7 cellular contexts compared by ENCODE assay signal in genomic region chr3:147712758-147713157, GRCh38.
DNase-seq lines count a peak whose midpoint lies in the region; ATAC-seq and TF ChIP-seq lines count a peak whose summit lies in the region.
"Not testable (repeated sequence)": the region's sequence is repeated elsewhere in the genome, so short reads cannot be mapped to it uniquely, and the experiment has no call there.

No MANE protein-coding gene starts in this region.

- H3K4me3 ChIP-seq in brain microvascular endothelial cell (ENCODE audit: low read depth, low read length); right atrium auricular region; osteoblast (ENCODE audit: insufficient read depth, low read length): not testable (repeated sequence)

- H3K27ac ChIP-seq in brain microvascular endothelial cell; osteoblast (ENCODE audit: low read depth, low read length): not testable (repeated sequence)
- peak overlapping the region; percentile 54 to 63 for H3K27ac ChIP-seq in right atrium auricular region

- not testable (repeated sequence) for H3K79me2 ChIP-seq in osteoblast (ENCODE audit: insufficient read depth, low read length)

- ATAC-seq in GM19324 (IDR thresholded peaks at IDR 0.05; ENCODE audit: low FRiP score, unreplicated experiment), result peak; percentile 54

- peak; percentile 18 for DNase-seq in DMS53 (lab: John Stamatoyannopoulos, UW)
- DNase-seq in HT1080 (ENCODE audit: low read depth), result peak; percentile 28
- peak; percentile 0 for DNase-seq in NCI-H69 (lab: John Stamatoyannopoulos, UW)
- DNase-seq in brain microvascular endothelial cell, result peak; percentile 40
- DNase-seq in right atrium auricular region (ENCODE audit: low spot score); osteoblast (ENCODE audit: insufficient read length, low spot score, missing footprints): not testable (repeated sequence)

- H3K4me1 ChIP-seq in right atrium auricular region, result peaks cover 0 to 10% of the 10 kb centered on the region in 2 donors
- H3K4me1 ChIP-seq in osteoblast (ENCODE audit: insufficient read depth, low read length), result not testable (repeated sequence)

- in situ Hi-C loops in brain microvascular endothelial cell (cut with HindIII; ENCODE audit: low pct_ligation_motif_present, low sequenced_read_pairs), result not testable (repeated sequence)

- not testable (repeated sequence) for H3K4me2 ChIP-seq in osteoblast (ENCODE audit: insufficient read depth, low read length)

- H3K36me3 ChIP-seq in brain microvascular endothelial cell (replicated peaks); right atrium auricular region; osteoblast (ENCODE audit: insufficient read depth, low read length): not testable (repeated sequence)

- H3K9me3 ChIP-seq in right atrium auricular region; osteoblast (ENCODE audit: low read depth, low read length): not testable (repeated sequence)

- not testable (repeated sequence) for TF ChIP-seq CTCF in brain microvascular endothelial cell (IDR thresholded peaks at IDR 0.05; ENCODE audit: low read depth, low read length, missing control alignments); right atrium auricular region (IDR thresholded peaks at IDR 0.05); osteoblast (IDR thresholded peaks at IDR 0.05; ENCODE audit: extremely low read depth, low read depth, low read length)

- H2AFZ ChIP-seq in osteoblast (ENCODE audit: low read length), result peak overlapping the region; percentile 65

- not testable (repeated sequence) for H3K27me3 ChIP-seq in brain microvascular endothelial cell (replicated peaks); right atrium auricular region; osteoblast (ENCODE audit: insufficient read depth, low read length)

- not testable (repeated sequence) for H4K20me1 ChIP-seq in osteoblast (ENCODE audit: insufficient read depth, low read length)
